10 cellular contexts compared by ENCODE assay signal in genomic region chr13:25874907-25875306, GRCh38.
DNase-seq lines count a peak whose midpoint lies in the region; FAIRE-seq and TF ChIP-seq lines count a peak whose summit lies in the region.
"Had no signal": no experiment of that assay in that cellular context is flagged by ENCODE, and none has a peak within 500 bp of the region (broad histone marks: within the 10 kb centered on the region; RNA-seq: fewer than 3 reads in every experiment).

No MANE protein-coding gene starts in this region.

- no peak for TF ChIP-seq CTCF in type B pancreatic cell (conservative IDR thresholded peaks at IDR 0.05)
- TF ChIP-seq CTCF in stomach (IDR thresholded peaks at IDR 0.05), result no peak
- TF ChIP-seq CTCF in kidney (IDR thresholded peaks at IDR 0.05; ENCODE audit: borderline replicate concordance, extremely low read depth, insufficient read depth), result no peak

- H3K27ac Mint-ChIP-seq in activated naive CD4-positive, alpha-beta T cell treated with anti-CD3 and anti-CD28 coated beads, Interleukin-2, amount 50 U/mL, for 24 hours, result peak overlapping the region; percentile 83
- no peak overlapping the region for H3K27ac Mint-ChIP-seq in type B pancreatic cell

- H3K27ac ChIP-seq in stomach (no peak overlapping the region), kidney (ENCODE audit: low read depth in 2 of 2, low read length in 2 of 2) (no peak overlapping the region)
- H3K27ac ChIP-seq: lower lobe of right lung had no signal

- H3K27me3 ChIP-seq in stomach, result no peaks in the 10 kb centered on the region

- FAIRE-seq in kidney (lab: Jason Lieb, UNC), result no peak

- no peak for TF ChIP-seq POLR2A in stomach (IDR thresholded peaks at IDR 0.05)

- H3K4me3 Mint-ChIP-seq in activated naive CD4-positive, alpha-beta T cell treated with anti-CD3 and anti-CD28 coated beads, Interleukin-2, amount 50 U/mL, for 24 hours, result peak overlapping the region; percentile 64
- H3K4me3 Mint-ChIP-seq in type B pancreatic cell, result no peak overlapping the region

- DNase-seq in Kasumi-1 (lab: John Stamatoyannopoulos, UW), result peak; percentile 28 to 33
- DNase-seq in activated CD4-positive, CD25-positive, alpha-beta regulatory T cell (lab: John Stamatoyannopoulos, UW), result peak in 3 of 4 experiments; percentile 6 to 55 (median 28)
- peak; percentile 26 to 49 (median 27) for DNase-seq in stimulated activated CD4-positive, alpha-beta T cell treated with anti-CD3 and anti-CD28 coated beads, TNF-alpha, amount 100 ng/mL, for 24 hours (ENCODE audit: low read depth in 3 of 3)
- DNase-seq in LoVo (ENCODE audit: low spot score), result no peak
- no peak for DNase-seq in type B pancreatic cell (ENCODE audit: extremely low spot score, unreplicated experiment)
- DNase-seq in stomach, result no peak
- no peak for DNase-seq in kidney
- DNase-seq: lower lobe of right lung, NCI-H2171 had no signal

- no peaks in the 10 kb centered on the region for H3K36me3 Mint-ChIP-seq in activated naive CD4-positive, alpha-beta T cell treated with anti-CD3 and anti-CD28 coated beads, Interleukin-2, amount 50 U/mL, for 24 hours
- H3K36me3 Mint-ChIP-seq in type B pancreatic cell, result no peaks in the 10 kb centered on the region

- H3K36me3 ChIP-seq in stomach (no peaks in the 10 kb centered on the region), kidney (ENCODE audit: control insufficient read depth in 1 of 2, insufficient read depth in 2 of 2, low read length in 2 of 2) (no peaks in the 10 kb centered on the region)
- H3K36me3 ChIP-seq: lower lobe of right lung had no signal

- H3K4me3 ChIP-seq in stomach, result no peak overlapping the region
- H3K4me3 ChIP-seq in kidney (ENCODE audit: low read length in 2 of 2), result no peak overlapping the region
- H3K4me3 ChIP-seq: lower lobe of right lung had no signal

- no peaks in the 10 kb centered on the region for H3K4me1 ChIP-seq in stomach
- no peaks in the 10 kb centered on the region for H3K4me1 ChIP-seq in kidney (ENCODE audit: control insufficient read depth in 1 of 2, insufficient read depth in 1 of 2, low read depth in 1 of 2, low read length in 2 of 2)
- H3K4me1 ChIP-seq: lower lobe of right lung had no signal

- H3K9me3 Mint-ChIP-seq in activated naive CD4-positive, alpha-beta T cell treated with anti-CD3 and anti-CD28 coated beads, Interleukin-2, amount 50 U/mL, for 24 hours, result peaks cover 17% of the 10 kb centered on the region
- H3K9me3 Mint-ChIP-seq in type B pancreatic cell, result no peaks in the 10 kb centered on the region

- intact Hi-C loops in stomach (cut with DNase I; ENCODE audit: low total_unique reads) (no loop called here), kidney (cut with DNase I) (no loop called here)

- no peaks in the 10 kb centered on the region for H3K27me3 Mint-ChIP-seq in activated naive CD4-positive, alpha-beta T cell treated with anti-CD3 and anti-CD28 coated beads, Interleukin-2, amount 50 U/mL, for 24 hours
- no peaks in the 10 kb centered on the region for H3K27me3 Mint-ChIP-seq in type B pancreatic cell

- no peak overlapping the region for H3K9ac ChIP-seq in kidney (ENCODE audit: low read length in 2 of 2)

- WGBS in stomach, 5 donors, result 59 to 74% (median 68%) methylated on average over 6 of the region's 6 CpGs

- no peaks in the 10 kb centered on the region for H3K9me3 ChIP-seq in stomach
- H3K9me3 ChIP-seq in kidney (ENCODE audit: control insufficient read depth in 1 of 2, low read length in 2 of 2), result no peaks in the 10 kb centered on the region
- H3K9me3 ChIP-seq: lower lobe of right lung had no signal

- peaks cover 79% of the 10 kb centered on the region for H3K4me1 Mint-ChIP-seq in activated naive CD4-positive, alpha-beta T cell treated with anti-CD3 and anti-CD28 coated beads, Interleukin-2, amount 50 U/mL, for 24 hours
- H3K4me1 Mint-ChIP-seq in type B pancreatic cell (ENCODE audit: unreplicated experiment), result peaks cover 25% of the 10 kb centered on the region

- no peak for TF ChIP-seq EP300 in stomach (IDR thresholded peaks at IDR 0.05)

Comparison
In these comparisons a context has a peak if more than half of its experiments do, and no peak if none do; other contexts are left out.
1. DNase-seq: peak in Kasumi-1 (2 of 2), activated CD4-positive, CD25-positive, alpha-beta regulatory T cell (3 of 4) and stimulated activated CD4-positive, alpha-beta T cell treated with anti-CD3 and anti-CD28 coated beads, TNF-alpha, amount 100 ng/mL, for 24 hours (3 of 3); none in LoVo (single experiment), type B pancreatic cell (single experiment), stomach (single experiment) and kidney (single experiment).